ENCODE assay signal across 1 cellular context in the genomic region with DNA sequence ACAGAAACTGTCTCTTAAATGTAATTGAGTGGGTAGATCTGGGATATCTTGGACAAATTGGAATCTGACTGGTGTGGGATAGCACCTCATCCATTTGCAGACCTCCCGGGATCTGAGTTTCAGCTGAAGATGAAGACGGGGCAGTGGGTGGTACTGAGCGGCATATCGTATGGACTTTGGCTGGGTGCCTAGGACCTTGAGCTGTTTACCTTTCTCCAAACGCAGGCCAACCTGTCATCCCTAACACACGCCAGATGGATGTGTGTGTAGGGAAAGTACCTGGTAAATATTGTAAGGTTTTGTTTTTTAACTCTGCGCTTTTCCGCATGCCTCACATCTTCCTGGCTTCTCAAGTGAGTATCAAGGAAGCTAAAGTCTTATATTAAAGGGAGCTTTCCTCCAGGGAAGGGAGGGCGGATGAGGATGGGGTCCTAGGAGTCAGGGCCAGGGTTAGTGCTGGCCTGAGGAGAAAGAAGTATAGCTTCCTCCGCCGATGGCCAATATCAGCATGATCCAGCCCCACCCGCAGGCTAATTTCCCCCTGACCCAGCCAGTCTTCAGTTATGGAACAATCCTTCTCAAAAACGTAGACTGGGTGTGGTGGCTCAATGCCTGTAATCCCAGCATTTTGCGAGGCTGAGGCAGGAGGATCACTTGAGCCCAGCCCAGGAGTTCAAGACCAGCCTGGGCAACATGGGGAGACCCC.
TF ChIP-seq lines count a peak whose summit lies in the region.

No MANE protein-coding gene starts in this region.

TF ChIP-seq in HCT116, 20 proteins besides CTCF, POLR2A, EP300 and RAD21:
- TF ChIP-seq TCF7L2 (IDR thresholded peaks at IDR 0.05; ENCODE audit: borderline replicate concordance, extremely low read depth, insufficient read depth, insufficient read length), result no peak
